ENCODE assay signal across 20 cellular contexts in the genomic region with DNA sequence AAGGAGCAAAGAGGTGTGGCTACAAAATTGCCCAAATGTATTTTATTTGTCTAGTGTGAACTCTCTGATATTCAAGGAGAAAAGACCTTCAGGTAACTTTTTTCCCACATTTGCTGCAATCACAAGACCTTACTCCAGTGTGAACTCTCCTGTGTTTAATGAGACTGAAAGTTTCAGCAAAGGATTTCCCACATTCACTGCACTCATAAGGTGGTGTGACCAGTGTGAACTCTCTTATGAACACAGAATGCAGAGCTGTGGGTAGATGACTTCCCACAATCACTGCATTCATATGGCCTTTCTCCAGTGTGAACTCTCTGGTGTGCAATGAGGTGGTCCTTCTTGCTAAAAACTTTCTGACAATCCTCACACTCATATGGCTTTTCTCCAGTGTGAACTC.
"Had no signal": no experiment of that assay in that cellular context is flagged by ENCODE, and none has a peak within 500 bp of the region (broad histone marks: within the 10 kb centered on the region; RNA-seq: fewer than 3 reads in every experiment).

No MANE protein-coding gene starts in this region.

- H3K9ac ChIP-seq: parathyroid adenoma had no signal

- H3K27ac Mint-ChIP-seq: activated T-helper 17 cell treated with anti-CD3 and anti-CD28 coated beads, Interleukin-2, amount 50 U/mL, for 72 hours; naive thymus-derived CD8-positive, alpha-beta T cell; stimulated activated naive B cell treated with anti-CD40 and anti-IgM and Interleukin-4, amounts not matched to agents 10 μg/mL and 1 μg/mL and 100 μg/mL, for 72 hours had no signal

- H3K36me3 ChIP-seq: uterus had no signal

- H3K27me3 Mint-ChIP-seq: activated T-helper 17 cell treated with anti-CD3 and anti-CD28 coated beads, Interleukin-2, amount 50 U/mL, for 72 hours; naive thymus-derived CD8-positive, alpha-beta T cell; stimulated activated naive B cell treated with anti-CD40 and anti-IgM and Interleukin-4, amounts not matched to agents 10 μg/mL and 1 μg/mL and 100 μg/mL, for 72 hours had no signal

- DNase-seq: activated CD4-positive, alpha-beta T cell treated with anti-CD3 and anti-CD28 coated beads for 1 hour; activated CD4-positive, alpha-beta T cell treated with anti-CD3 and anti-CD28 coated beads, Interleukin-2, amount 50 U/mL, for 4 hours; activated naive CD4-positive, alpha-beta T cell treated with Interleukin-2 at 50 U/mL for 16 hours; activated T-cell treated with anti-CD3 and anti-CD28 coated beads for 4 hours; adrenal gland; mucosa of descending colon; naive thymus-derived CD8-positive, alpha-beta T cell; retina; stimulated activated CD4-positive, alpha-beta T cell treated with anti-CD3 and anti-CD28 coated beads, Interleukin-4, amount 100 ng/mL, for 1 hour; stimulated activated naive B cell treated with anti-CD40 and anti-IgM and Interleukin-4, amounts not matched to agents 10 μg/mL and 1 μg/mL and 100 μg/mL, for 72 hours; substantia nigra; T-helper 1 cell; uterus had no signal

- H3K27me3 ChIP-seq: adrenal gland, cardiac muscle cell, neutrophil, tibial nerve, uterus had no signal

- H2AFZ ChIP-seq: parathyroid adenoma had no signal

- H3K4me1 ChIP-seq: adrenal gland, parathyroid adenoma, tibial nerve, uterus had no signal

- H3K27ac ChIP-seq: adrenal gland, neutrophil, parathyroid adenoma, tibial nerve, uterus had no signal

- H3K4me3 Mint-ChIP-seq: activated T-helper 17 cell treated with anti-CD3 and anti-CD28 coated beads, Interleukin-2, amount 50 U/mL, for 72 hours; naive thymus-derived CD8-positive, alpha-beta T cell; stimulated activated naive B cell treated with anti-CD40 and anti-IgM and Interleukin-4, amounts not matched to agents 10 μg/mL and 1 μg/mL and 100 μg/mL, for 72 hours had no signal

- FAIRE-seq: islet of Langerhans had no signal

- ATAC-seq: activated T-helper 17 cell treated with anti-CD3 and anti-CD28 coated beads, Interleukin-2, amount 50 U/mL, for 72 hours; left lobe of liver; mucosa of descending colon; naive thymus-derived CD8-positive, alpha-beta T cell; stimulated activated naive B cell treated with anti-CD40 and anti-IgM and Interleukin-4, amounts not matched to agents 10 μg/mL and 1 μg/mL and 100 μg/mL, for 72 hours had no signal

- H3K4me3 ChIP-seq: adrenal gland, cardiac muscle cell, mucosa of descending colon, tibial nerve, uterus had no signal
